In genomic region chr6:27188885-27189418, GRCh38 we compare ENCODE assay signal across 8 cellular contexts. TPM values are rescaled to one million over a fixed set of nuclear protein-coding genes. Genes with fewer than 3 reads are reported as not detected.
DNase-seq lines count a peak whose midpoint lies in the region; ATAC-seq, FAIRE-seq and TF ChIP-seq lines count a peak whose summit lies in the region.

No MANE protein-coding gene starts in this region.

- peak overlapping the region in 1 of 2 donors; percentile 40 for H3K27ac Mint-ChIP-seq in T-cell
- H3K27ac Mint-ChIP-seq in central memory CD8-positive, alpha-beta T cell (ENCODE audit: low read depth): peak overlapping the region; percentile 75

- H3K9me3 ChIP-seq in A549: no peaks in the 10 kb centered on the region

- DNase-seq in A549 (ENCODE audit: low read depth in 1 of 2, low spot score in 1 of 2) (peak; percentile 55 to 77), GM12892 (ENCODE audit: insufficient read length) (peak; percentile 29), NCI-H146 treated with DMSO at 0.1 percent for 48 hours (lab: John Stamatoyannopoulos, UW; ENCODE audit: unreplicated experiment) (peak; percentile 60), T-cell (peak in 27 of 34 experiments; percentile 6 to 53 (median 30)), iris pigment epithelial cell (ENCODE audit: low read depth) (peak; percentile 85)
- DNase-seq in central memory CD8-positive, alpha-beta T cell (ENCODE audit: low spot score in 2 of 2): peak in 1 of 2 donors; percentile 28
- peak; percentile 29 for DNase-seq in stimulated activated CD4-positive, alpha-beta T cell treated with anti-CD3 and anti-CD28 coated beads, Interleukin-12 subunit alpha, Interleukin-12 subunit beta, amount 100 ng/mL, for 4 hours

- H3K4me1 ChIP-seq in A549: peaks cover 3% of the 10 kb centered on the region; the same call in 2 of the 3 replicates

- H3K27ac ChIP-seq in A549: peak overlapping the region; percentile 72 to 85

- peaks cover 14 to 17% (median 14%) of the 10 kb centered on the region in 3 donors for H3K4me1 Mint-ChIP-seq in T-cell
- peaks cover 12% of the 10 kb centered on the region for H3K4me1 Mint-ChIP-seq in central memory CD8-positive, alpha-beta T cell

- CTCF ChIA-PET in A549 (lab: Yijun Ruan, JAX) (interaction anchor here (0.8 to 1.4 kb wide), 4 partner anchors 9 to 704 kb away, joined by 3 to 5 read pairs (median 4); a partner anchor contains a TSS), T-cell (lab: Charles Lee) (interaction anchor here in 1 of 2 donors (1.0 kb wide), 1 partner anchor 608 kb away, joined by 4 read pairs; no protein-coding TSS in a partner anchor)

- H3K27me3 Mint-ChIP-seq in T-cell: no peaks in the 10 kb centered on the region
- no peaks in the 10 kb centered on the region for H3K27me3 Mint-ChIP-seq in central memory CD8-positive, alpha-beta T cell

- no peaks in the 10 kb centered on the region for H3K36me3 Mint-ChIP-seq in T-cell
- H3K36me3 Mint-ChIP-seq in central memory CD8-positive, alpha-beta T cell (ENCODE audit: insufficient read depth): peaks cover 1% of the 10 kb centered on the region

- TF ChIP-seq RAD21 in A549 (conservative IDR thresholded peaks at IDR 0.05 in 1 of 2, IDR thresholded peaks at IDR 0.05 in 1 of 2): peak; percentile 84 to 86

- peak; percentile 76 for TF ChIP-seq CTCF in A549 (IDR thresholded peaks at IDR 0.05)

- TF ChIP-seq EP300 in A549 (IDR thresholded peaks at IDR 0.05): no peak

- H3K9me3 Mint-ChIP-seq in T-cell: no peaks in the 10 kb centered on the region
- no peaks in the 10 kb centered on the region for H3K9me3 Mint-ChIP-seq in central memory CD8-positive, alpha-beta T cell

- no peak for TF ChIP-seq POLR2A in A549 (IDR thresholded peaks at IDR 0.05; ENCODE audit: low read length)
- TF ChIP-seq POLR2A in GM12892 (IDR thresholded peaks at IDR 0.05; ENCODE audit: low read depth, low read length): no peak

- H3K4me3 Mint-ChIP-seq in T-cell: peak overlapping the region; percentile 84 to 93 (median 86)
- peak overlapping the region; percentile 82 for H3K4me3 Mint-ChIP-seq in central memory CD8-positive, alpha-beta T cell

- peak overlapping the region; percentile 62 for H3K4me2 ChIP-seq in A549

- ATAC-seq in A549: peak; percentile 92 to 94
- peak; percentile 67 for ATAC-seq in HG02884 (IDR thresholded peaks at IDR 0.05; ENCODE audit: unreplicated experiment)
- ATAC-seq in T-cell (replicated peaks in 1 of 4): peak; percentile 73 to 84 (median 80)
- peak; percentile 82 for ATAC-seq in central memory CD8-positive, alpha-beta T cell (replicated peaks; ENCODE audit: extremely low read depth, poor library complexity, severe bottlenecking)

- peak overlapping the region; percentile 56 for H3K4me3 ChIP-seq in A549

- FAIRE-seq in A549 (lab: Jason Lieb, UNC): no peak
- FAIRE-seq in GM12892 (lab: Jason Lieb, UNC): peak; percentile 73

- POLR2A ChIA-PET in A549 (lab: Yijun Ruan, JAX): interaction anchor here (1.2 kb wide), 1 partner anchor 11 kb away, joined by 3 read pairs; no protein-coding TSS in a partner anchor
- POLR2A ChIA-PET in T-cell (lab: Charles Lee): no interaction called here

- WGBS in A549 (ENCODE audit: missing lambda C conversion rate): 19% methylated on average over 10 of the region's 10 CpGs

TF ChIP-seq in A549, 52 proteins besides CTCF, POLR2A, EP300 and RAD21:
- TF ChIP-seq TFCP2L1 (CRISPR knock-in tag; IDR thresholded peaks at IDR 0.05) (no peak), SMC3 (IDR thresholded peaks at IDR 0.05) (peak; percentile 56)
TF ChIP-seq in A549: peak in this region for 1.

RNA-seq across cellular contexts. Expression of gene PRSS16, which starts 58.5 kb away (rescaled TPM):
- polyA plus RNA-seq in A549 (2011; rRNA removed) (11.0 and 11.4 TPM in 2 replicates), A549 (2017; fragmentation: RNase III; extraction: RNeasy Plus Mini Kit Qiagen cat#74134 plus additional on column Dnase treatment) (3.1 to 3.9 TPM (median 3.7 TPM) in 3 replicates)
- polyA plus RNA-seq in A549 (2012; cell fraction: cytosol; rRNA removed): 5.0 and 5.7 TPM in 2 replicates
- polyA plus RNA-seq in A549 (2012; cell fraction: nucleus; rRNA removed): 3.7 and 4.4 TPM in 2 replicates
- polyA minus RNA-seq in A549 (2011; rRNA and poly(A)+ RNA removed): 5.3 and 6.1 TPM in 2 replicates
- 4.0 TPM for polyA plus RNA-seq in GM12892 (2012; ENCODE audit: missing spikeins)
- 1 to 10 TPM in 4 of 5 donors, under 1 TPM in 1; 0.43 to 3.2 (median 2.1) TPM for total RNA-seq in T-cell
